23 cellular contexts compared by ENCODE assay signal in the genomic region with DNA sequence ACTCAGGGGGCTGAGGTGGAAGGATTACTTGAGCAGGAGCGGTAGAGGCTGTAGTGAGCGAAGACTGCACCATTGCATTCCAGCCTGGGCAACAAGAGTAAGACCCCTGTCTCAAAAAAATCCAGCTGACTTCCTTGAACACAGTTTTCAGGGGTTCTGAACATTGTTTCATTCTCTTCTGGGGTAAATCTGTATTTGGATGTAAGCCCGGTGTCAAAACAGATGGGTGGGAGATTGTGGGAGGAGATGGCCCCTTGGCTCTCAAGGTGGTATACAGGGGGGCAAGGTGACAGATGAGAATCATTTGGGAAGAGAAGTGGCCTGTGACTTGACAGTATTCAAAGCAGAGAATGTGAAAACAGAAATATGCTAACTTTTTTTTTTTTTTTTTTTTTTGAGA. TPM values are rescaled to one million over a fixed set of nuclear protein-coding genes. Genes with fewer than 3 reads are reported as not detected.
"Had no signal": no experiment of that assay in that cellular context is flagged by ENCODE, and none has a peak within 500 bp of the region (broad histone marks: within the 10 kb centered on the region; RNA-seq: fewer than 3 reads in every experiment).

No MANE protein-coding gene starts in this region.

- H3K4me3 ChIP-seq: hepatocyte, ovary, testis had no signal

- H3K9me3 ChIP-seq: ovary, right atrium auricular region, sigmoid colon, testis had no signal

- H3K27me3 Mint-ChIP-seq: stimulated activated naive B cell treated with anti-CD40 and anti-IgM and Interleukin-4, amounts not matched to agents 10 μg/mL and 1 μg/mL and 100 μg/mL, for 72 hours had no signal

- DNase-seq: cortex of kidney; effector memory CD8-positive, alpha-beta T cell; foreskin melanocyte; kidney; left cardiac atrium; left ventricle myocardium superior; mammary epithelial cell; naive thymus-derived CD8-positive, alpha-beta T cell; ovary; sigmoid colon; stimulated activated CD4-positive, alpha-beta T cell treated with anti-CD3 and anti-CD28 coated beads, Interleukin-2, amount 100 ng/mL, for 24 hours; stimulated activated CD4-positive, alpha-beta T cell treated with anti-CD3 and anti-CD28 coated beads, Interleukin-4, amount 100 ng/mL, for 4 hours; stimulated activated naive B cell treated with anti-CD40 and anti-IgM and Interleukin-4, amounts not matched to agents 10 μg/mL and 1 μg/mL and 100 μg/mL, for 72 hours; stimulated activated naive CD8-positive, alpha-beta T cell treated with anti-CD3 and anti-CD28 coated beads, Interleukin-15, amount 100 ng/mL, for 72 hours; testis; trophoblast cell had no signal

- H3K9me3 Mint-ChIP-seq: effector memory CD8-positive, alpha-beta T cell; naive thymus-derived CD8-positive, alpha-beta T cell; stimulated activated naive B cell treated with anti-CD40 and anti-IgM and Interleukin-4, amounts not matched to agents 10 μg/mL and 1 μg/mL and 100 μg/mL, for 72 hours; stimulated activated naive CD8-positive, alpha-beta T cell treated with anti-CD3 and anti-CD28 coated beads, Interleukin-15, amount 100 ng/mL, for 72 hours had no signal

- ATAC-seq: effector memory CD8-positive, alpha-beta T cell; left cardiac atrium; left ventricle myocardium superior; naive thymus-derived CD8-positive, alpha-beta T cell; stimulated activated naive B cell treated with anti-CD40 and anti-IgM and Interleukin-4, amounts not matched to agents 10 μg/mL and 1 μg/mL and 100 μg/mL, for 72 hours; stimulated activated naive CD8-positive, alpha-beta T cell treated with anti-CD3 and anti-CD28 coated beads, Interleukin-15, amount 100 ng/mL, for 72 hours had no signal

- FAIRE-seq: kidney, urothelium cell line had no signal

- H3K27ac Mint-ChIP-seq: effector memory CD8-positive, alpha-beta T cell; stimulated activated naive B cell treated with anti-CD40 and anti-IgM and Interleukin-4, amounts not matched to agents 10 μg/mL and 1 μg/mL and 100 μg/mL, for 72 hours; stimulated activated naive CD8-positive, alpha-beta T cell treated with anti-CD3 and anti-CD28 coated beads, Interleukin-15, amount 100 ng/mL, for 72 hours had no signal

- H3K36me3 ChIP-seq: ovary, sigmoid colon had no signal

- H2AFZ ChIP-seq: hepatocyte had no signal

- H3K79me2 ChIP-seq: hepatocyte had no signal

- H3K4me3 Mint-ChIP-seq: stimulated activated naive B cell treated with anti-CD40 and anti-IgM and Interleukin-4, amounts not matched to agents 10 μg/mL and 1 μg/mL and 100 μg/mL, for 72 hours; stimulated activated naive CD8-positive, alpha-beta T cell treated with anti-CD3 and anti-CD28 coated beads, Interleukin-15, amount 100 ng/mL, for 72 hours had no signal

- H3K27ac ChIP-seq: hepatocyte, ovary, sigmoid colon, skin epidermis, testis had no signal

- H3K27me3 ChIP-seq: testis had no signal

RNA-seq across cellular contexts. Expression of a gene that starts 4.8 kb away (rescaled TPM):
- polyA plus RNA-seq: mammary epithelial cell had no signal

RNA-seq across cellular contexts. Expression of a gene that starts 5.3 kb away (rescaled TPM):
- total RNA-seq: chondrocyte, mammary epithelial cell, subcutaneous adipose tissue had no signal
- polyA plus RNA-seq: mammary epithelial cell, neural cell had no signal

RNA-seq across cellular contexts. Expression of a gene that starts 17.6 kb away (rescaled TPM):
- total RNA-seq: hepatocyte had no signal
